ENCODE assay signal across 15 cellular contexts in the genomic region with DNA sequence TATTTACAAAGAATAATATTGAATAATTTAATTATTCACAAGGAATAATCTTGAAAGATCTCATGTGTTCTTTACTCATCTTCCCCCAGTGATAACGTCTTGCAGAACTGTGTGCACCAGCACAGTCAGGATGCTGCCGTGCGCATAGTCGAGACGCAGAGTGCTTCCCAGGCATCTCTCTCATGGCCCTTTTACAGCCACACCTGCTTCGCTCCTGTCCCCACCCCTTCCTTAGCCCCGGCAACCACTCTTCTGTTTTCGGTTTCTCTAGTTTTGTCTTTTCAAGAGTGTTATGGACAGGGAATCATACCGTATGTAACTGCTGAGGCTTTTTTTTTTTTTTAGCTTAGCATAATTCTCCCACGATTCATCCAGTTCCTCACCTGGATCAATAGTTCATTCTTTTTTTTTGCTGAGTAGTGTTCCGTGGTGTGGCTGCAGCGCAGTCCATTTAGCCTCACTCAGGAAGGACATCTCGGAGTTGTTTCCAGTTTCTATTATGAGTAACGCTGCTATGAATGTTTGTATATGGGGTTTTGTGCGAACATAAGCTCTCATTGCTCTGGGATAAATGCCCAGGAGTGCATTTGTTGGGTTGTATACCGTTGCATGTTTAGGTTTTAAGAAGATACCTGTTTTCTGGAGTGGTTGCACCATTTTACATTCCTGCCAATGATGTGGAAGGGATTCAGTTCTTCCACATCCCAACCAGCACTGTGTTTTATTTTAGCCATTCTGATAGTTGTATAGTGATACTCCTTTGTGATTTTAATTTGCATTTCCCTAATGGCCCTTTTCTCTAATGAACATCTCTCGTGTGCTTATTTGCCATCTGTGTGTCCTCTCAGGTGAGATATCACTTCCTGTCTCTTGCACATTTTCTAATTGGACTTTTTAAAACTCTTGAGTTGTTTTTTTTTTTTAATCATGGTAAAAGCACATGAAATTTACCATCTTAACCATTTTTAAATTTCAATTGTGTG. TPM values are rescaled to one million over a fixed set of nuclear protein-coding genes. Genes with fewer than 3 reads are reported as not detected.
A peak's percentile ranks its signal among the peaks of the same experiment; 100 is the strongest.
DNase-seq lines count a peak whose midpoint lies in the region; ATAC-seq and TF ChIP-seq lines count a peak whose summit lies in the region.
"Had no signal": no experiment of that assay in that cellular context is flagged by ENCODE, and none has a peak within 500 bp of the region (broad histone marks: within the 10 kb centered on the region; RNA-seq: fewer than 3 reads in every experiment).

No MANE protein-coding gene starts in this region.

- H3K27me3 Mint-ChIP-seq in activated CD4-positive, alpha-beta T cell treated with anti-CD3 and anti-CD28 coated beads, Interleukin-2, amount 10 ng/mL, durations not matched to agents 24 days and 14 days: no peaks in the 10 kb centered on the region
- no peaks in the 10 kb centered on the region for H3K27me3 Mint-ChIP-seq in naive thymus-derived CD4-positive, alpha-beta T cell

- no peaks in the 10 kb centered on the region for H3K27me3 ChIP-seq in naive thymus-derived CD4-positive, alpha-beta T cell (ENCODE audit: control insufficient read depth in 2 of 2, insufficient read depth in 2 of 2, low read length in 2 of 2)
- H3K27me3 ChIP-seq in SK-N-SH (ENCODE audit: insufficient read depth): no peaks in the 10 kb centered on the region
- H3K27me3 ChIP-seq: heart left ventricle had no signal

- H3K9ac ChIP-seq in SK-N-SH: no peak overlapping the region

- POLR2A ChIA-PET in naive thymus-derived CD4-positive, alpha-beta T cell (lab: Charles Lee): interaction anchor here (0.6 kb wide), 1 partner anchor 46 kb away, joined by 5 read pairs; no protein-coding TSS in a partner anchor
- POLR2A ChIA-PET in SK-N-SH (lab: Yijun Ruan, JAX): no interaction called here

- TF ChIP-seq CTCF in SK-N-SH (IDR thresholded peaks at IDR 0.05): no peak

- no peak for TF ChIP-seq RAD21 in SK-N-SH (IDR thresholded peaks at IDR 0.05; ENCODE audit: low read length)

- intact Hi-C loops in activated CD4-positive, alpha-beta T cell treated with anti-CD3 and anti-CD28 coated beads, Interleukin-2, amount 10 ng/mL, durations not matched to agents 24 days and 14 days (cut with micrococcal nuclease): loop anchor here (2.0 to 5.0 kb wide), 3 partner anchors 48 to 100 kb away; partner anchors contain the start of gene SEC14L1
- intact Hi-C loops in naive thymus-derived CD4-positive, alpha-beta T cell (cut with micrococcal nuclease): loop anchor here in 1 of 2 donors (5.0 to 10.0 kb wide), 2 partner anchors 41 to 46 kb away; no protein-coding TSS in a partner anchor

- H3K4me3 Mint-ChIP-seq in activated CD4-positive, alpha-beta T cell treated with anti-CD3 and anti-CD28 coated beads, Interleukin-2, amount 10 ng/mL, durations not matched to agents 24 days and 14 days: peak overlapping the region; percentile 67
- H3K4me3 Mint-ChIP-seq in naive thymus-derived CD4-positive, alpha-beta T cell: peak overlapping the region in 8 of 10 donors; percentile 7 to 61 (median 38)

- peaks cover 33% of the 10 kb centered on the region for H3K4me1 Mint-ChIP-seq in activated CD4-positive, alpha-beta T cell treated with anti-CD3 and anti-CD28 coated beads, Interleukin-2, amount 10 ng/mL, durations not matched to agents 24 days and 14 days
- H3K4me1 Mint-ChIP-seq in naive thymus-derived CD4-positive, alpha-beta T cell: peaks cover 15 to 45% (median 30%) of the 10 kb centered on the region in 7 donors

- no peak for DNase-seq in activated CD4-positive, alpha-beta T cell treated with anti-CD3 and anti-CD28 coated beads, Interleukin-2, amount 10 ng/mL, durations not matched to agents 24 days and 14 days
- DNase-seq in activated CD4-positive, alpha-beta T cell treated with anti-CD3 and anti-CD28 coated beads for 1 hour: no peak
- DNase-seq in HT1080 (ENCODE audit: low read depth) (peak; percentile 44), SK-N-SH (no peak)
- no peak for DNase-seq in activated naive CD4-positive, alpha-beta T cell treated with anti-CD3 and anti-CD28 coated beads, Interleukin-2, amount 50 U/mL, for 72 hours (ENCODE audit: low spot score in 2 of 2)
- DNase-seq in naive thymus-derived CD4-positive, alpha-beta T cell: no peak
- DNase-seq in stimulated activated CD4-positive, alpha-beta T cell treated with anti-CD3 and anti-CD28 coated beads, Interleukin-2, amount 100 ng/mL, for 48 hours: no peak
- DNase-seq: activated gamma-delta T cell treated with Interleukin-2 at 50 U/mL for 16 hours; DND-41; heart left ventricle; lower lobe of right lung; NCI-H1048; stimulated activated CD4-positive, alpha-beta T cell treated with anti-CD3 and anti-CD28 coated beads, Interleukin-4, amount 100 ng/mL, for 4 hours had no signal

- peaks cover 66% of the 10 kb centered on the region for H4K20me1 ChIP-seq in SK-N-SH (ENCODE audit: insufficient read depth)

- peaks cover 27% of the 10 kb centered on the region for H3K36me3 Mint-ChIP-seq in activated CD4-positive, alpha-beta T cell treated with anti-CD3 and anti-CD28 coated beads, Interleukin-2, amount 10 ng/mL, durations not matched to agents 24 days and 14 days (ENCODE audit: low read depth)
- peaks cover 8 to 19% of the 10 kb centered on the region in 2 donors for H3K36me3 Mint-ChIP-seq in activated naive CD4-positive, alpha-beta T cell treated with anti-CD3 and anti-CD28 coated beads, Interleukin-2, amount 50 U/mL, for 72 hours
- H3K36me3 Mint-ChIP-seq in naive thymus-derived CD4-positive, alpha-beta T cell: peaks cover 10 to 27% (median 22%) of the 10 kb centered on the region in 5 donors

- peaks cover 0 to 25% (median 5%) of the 10 kb centered on the region in 3 experiments for H3K36me3 ChIP-seq in naive thymus-derived CD4-positive, alpha-beta T cell (ENCODE audit: control insufficient read depth in 2 of 3, insufficient read depth in 3 of 3, low read length in 3 of 3)
- peaks cover 25 to 26% of the 10 kb centered on the region in 2 experiments for H3K36me3 ChIP-seq in SK-N-SH (replicated peaks in 1 of 2; ENCODE audit: control insufficient read depth in 1 of 2, insufficient read depth in 2 of 2, low read length in 1 of 2)

- H3K27ac Mint-ChIP-seq in activated CD4-positive, alpha-beta T cell treated with anti-CD3 and anti-CD28 coated beads, Interleukin-2, amount 10 ng/mL, durations not matched to agents 24 days and 14 days: peak overlapping the region; percentile 91
- H3K27ac Mint-ChIP-seq in activated naive CD4-positive, alpha-beta T cell treated with anti-CD3 and anti-CD28 coated beads, Interleukin-2, amount 50 U/mL, for 72 hours: peak overlapping the region; percentile 77 to 82
- peak overlapping the region; percentile 27 to 91 (median 71) for H3K27ac Mint-ChIP-seq in naive thymus-derived CD4-positive, alpha-beta T cell

- 88% methylated on average over 17 of the region's 17 CpGs for WGBS in SK-N-SH (ENCODE audit: low lambda C conversion rate)

- ATAC-seq in activated naive CD4-positive, alpha-beta T cell treated with anti-CD3 and anti-CD28 coated beads, Interleukin-2, amount 50 U/mL, for 72 hours: no peak
- no peak for ATAC-seq in naive thymus-derived CD4-positive, alpha-beta T cell
- ATAC-seq in GM21367 (IDR thresholded peaks at IDR 0.05; ENCODE audit: unreplicated experiment): no peak
- ATAC-seq: heart left ventricle, lower lobe of right lung had no signal

- H3K9me3 ChIP-seq in naive thymus-derived CD4-positive, alpha-beta T cell (ENCODE audit: control insufficient read depth in 2 of 3, low read length in 3 of 3): no peaks in the 10 kb centered on the region
- H3K9me3 ChIP-seq in SK-N-SH: no peaks in the 10 kb centered on the region
- H3K9me3 ChIP-seq: heart left ventricle, lower lobe of right lung had no signal

- H3K4me3 ChIP-seq in naive thymus-derived CD4-positive, alpha-beta T cell (ENCODE audit: low read length): no peak overlapping the region
- H3K4me3 ChIP-seq in SK-N-SH (ENCODE audit: low read depth in 2 of 2, low read length in 1 of 2): no peak overlapping the region
- H3K4me3 ChIP-seq: heart left ventricle, lower lobe of right lung had no signal

- peaks cover 0 to 30% of the 10 kb centered on the region in 2 donors for H3K4me1 ChIP-seq in naive thymus-derived CD4-positive, alpha-beta T cell (ENCODE audit: control insufficient read depth in 2 of 2, insufficient read depth in 2 of 2, low read length in 2 of 2)
- peaks cover 18 to 25% of the 10 kb centered on the region in 2 experiments; a peak in 3 of 4 replicates for H3K4me1 ChIP-seq in SK-N-SH (ENCODE audit: control insufficient read depth in 1 of 2, insufficient read depth in 2 of 2, low read depth in 1 of 2, low read length in 1 of 2)

- no peaks in the 10 kb centered on the region for H3K9me3 Mint-ChIP-seq in activated CD4-positive, alpha-beta T cell treated with anti-CD3 and anti-CD28 coated beads, Interleukin-2, amount 10 ng/mL, durations not matched to agents 24 days and 14 days
- H3K9me3 Mint-ChIP-seq in activated naive CD4-positive, alpha-beta T cell treated with anti-CD3 and anti-CD28 coated beads, Interleukin-2, amount 50 U/mL, for 72 hours: no peaks in the 10 kb centered on the region
- no peaks in the 10 kb centered on the region for H3K9me3 Mint-ChIP-seq in naive thymus-derived CD4-positive, alpha-beta T cell

- peak overlapping the region; percentile 38 for H3K27ac ChIP-seq in naive thymus-derived CD4-positive, alpha-beta T cell (ENCODE audit: low read depth, low read length)
- no peak overlapping the region for H3K27ac ChIP-seq in SK-N-SH (ENCODE audit: low read depth in 2 of 2, low read length in 1 of 2)
- H3K27ac ChIP-seq: HL-60, lower lobe of right lung had no signal

- CTCF ChIA-PET in naive thymus-derived CD4-positive, alpha-beta T cell (lab: Charles Lee): no interaction called here
- CTCF ChIA-PET in SK-N-SH (lab: Yijun Ruan, JAX): no interaction called here

- H2AFZ ChIP-seq in SK-N-SH (ENCODE audit: low read depth): no peak overlapping the region

- no peaks in the 10 kb centered on the region for H3K9me2 ChIP-seq in SK-N-SH

- peaks cover under 1% of the 10 kb centered on the region for H3F3A ChIP-seq in SK-N-SH (replicated peaks; ENCODE audit: insufficient read depth)

- peaks cover 99% of the 10 kb centered on the region for H3K79me2 ChIP-seq in SK-N-SH (ENCODE audit: insufficient read depth)

- no peak overlapping the region for H3K4me2 ChIP-seq in SK-N-SH

- no peak for TF ChIP-seq EP300 in SK-N-SH (IDR thresholded peaks at IDR 0.05; ENCODE audit: borderline replicate concordance in 1 of 2, low read depth in 1 of 2, low read length in 1 of 2)

RNA-seq across cellular contexts. Expression of gene SEC14L1, which starts 47.6 kb away (rescaled TPM):
- total RNA-seq in activated CD4-positive, alpha-beta T cell treated with anti-CD3 and anti-CD28 coated beads, Interleukin-2, amount 10 ng/mL, durations not matched to agents 24 days and 14 days: 71.4 and 73.1 TPM in 2 replicates
- 27.6 and 30.6 TPM in 2 replicates for total RNA-seq in HT1080 (2014; rRNA removed; shearing (Covaris generic))
- polyA plus RNA-seq in HT1080 (2015; cell fraction: cytosol; rRNA removed): 34.7 and 34.8 TPM in 2 replicates
- 24.7 and 29.0 TPM in 2 replicates for polyA plus RNA-seq in HT1080 (2015; cell fraction: nucleus; rRNA removed)
- 100 to 1,000 TPM in 1 of 2 donors, 10 to 100 TPM in 1; 53.4 to 103 TPM for total RNA-seq in activated naive CD4-positive, alpha-beta T cell treated with anti-CD3 and anti-CD28 coated beads, Interleukin-2, amount 50 U/mL, for 72 hours
- 100 to 1,000 TPM in 1 of 5 experiments, 10 to 100 TPM in 4; 25.0 to 103 (median 77.3) TPM for total RNA-seq in naive thymus-derived CD4-positive, alpha-beta T cell
- 1 to 10 TPM; 7.0 to 10.0 TPM for polyA plus RNA-seq in naive thymus-derived CD4-positive, alpha-beta T cell
- polyA plus RNA-seq in SK-N-SH (2012; rRNA removed): 45.1 and 62.4 TPM in 2 replicates
- polyA plus RNA-seq in SK-N-SH (2012; cell fraction: cytosol; rRNA removed): 54.4 and 58.5 TPM in 2 replicates
- 48.9 and 66.1 TPM in 2 replicates for polyA plus RNA-seq in SK-N-SH (2012; cell fraction: nucleus; rRNA removed)
